ENCODE assay signal across 1 cellular context in genomic region chr14:23580948-23581281, GRCh38.
TF ChIP-seq lines count a peak whose summit lies in the region.

No MANE protein-coding gene starts in this region.

TF ChIP-seq in HepG2, 621 proteins besides CTCF, POLR2A, EP300 and RAD21 (continued from another document and continues in another):
- TF ChIP-seq ZNF687 (CRISPR knock-in tag; IDR thresholded peaks at IDR 0.05) (peak; percentile 31), ZBTB7B (CRISPR knock-in tag; IDR thresholded peaks at IDR 0.05) (no peak), ZNF616 (CRISPR knock-in tag; IDR thresholded peaks at IDR 0.05; ENCODE audit: low read depth) (0 out of 2 replicates have a peak, but pooled peaks have one; percentile 8), FIP1L1 (IDR thresholded peaks at IDR 0.05; ENCODE audit: borderline replicate concordance, insufficient read depth, low read depth, low read length) (peak; percentile 93; the same call in 1 of the 2 replicates), JUNB (CRISPR knock-in tag; IDR thresholded peaks at IDR 0.05; ENCODE audit: borderline replicate concordance) (no peak; the same call in 1 of the 2 replicates), ZNF749 (CRISPR knock-in tag; IDR thresholded peaks at IDR 0.05; ENCODE audit: borderline replicate concordance) (0 out of 2 replicates have a peak, but pooled peaks have one; percentile 1), ZNF574 (CRISPR knock-in tag; IDR thresholded peaks at IDR 0.05) (peak; percentile 43; the same call in 1 of the 2 replicates), ZSCAN31 (CRISPR knock-in tag; IDR thresholded peaks at IDR 0.05; ENCODE audit: low read depth) (peak; percentile 26; the same call in 1 of the 2 replicates), ZHX2 (IDR thresholded peaks at IDR 0.05; ENCODE audit: low read depth) (no peak), ZHX2 (CRISPR knock-in tag; IDR thresholded peaks at IDR 0.05; ENCODE audit: borderline replicate concordance) (no peak), CBX2 (IDR thresholded peaks at IDR 0.05; ENCODE audit: low read depth, low read length) (no peak), CBX2 (CRISPR knock-in tag; IDR thresholded peaks at IDR 0.05; ENCODE audit: low read depth) (no peak), HOXA9 (CRISPR knock-in tag; IDR thresholded peaks at IDR 0.05; ENCODE audit: borderline replicate concordance) (peak; percentile 63; the same call in 1 of the 2 replicates), BCL6 (CRISPR knock-in tag; IDR thresholded peaks at IDR 0.05) (peak; percentile 32; the same call in 1 of the 2 replicates), ZZZ3 (CRISPR knock-in tag; IDR thresholded peaks at IDR 0.05; ENCODE audit: borderline replicate concordance) (0 out of 2 replicates have a peak, but pooled peaks have one; percentile 26), PATZ1 (CRISPR knock-in tag; IDR thresholded peaks at IDR 0.05) (peak; percentile 41; the same call in 1 of the 2 replicates), TGIF2 (CRISPR knock-in tag; IDR thresholded peaks at IDR 0.05) (0 out of 2 replicates have a peak, but pooled peaks have one; percentile 0), HOMEZ (CRISPR knock-in tag; IDR thresholded peaks at IDR 0.05; ENCODE audit: low read depth) (peak; percentile 36; the same call in 1 of the 2 replicates), DRAP1 (CRISPR knock-in tag; IDR thresholded peaks at IDR 0.05) (no peak), ZNF280B (CRISPR knock-in tag; IDR thresholded peaks at IDR 0.05; ENCODE audit: borderline replicate concordance) (no peak), ATF5 (CRISPR knock-in tag; IDR thresholded peaks at IDR 0.05; ENCODE audit: low read depth) (0 out of 2 replicates have a peak, but pooled peaks have one; percentile 30), TSC22D2 (CRISPR knock-in tag; IDR thresholded peaks at IDR 0.05; ENCODE audit: borderline replicate concordance) (0 out of 2 replicates have a peak, but pooled peaks have one; percentile 15), SKIL (CRISPR knock-in tag; IDR thresholded peaks at IDR 0.05; ENCODE audit: borderline replicate concordance) (0 out of 2 replicates have a peak, but pooled peaks have one; percentile 40), SIN3A (IDR thresholded peaks at IDR 0.05; ENCODE audit: borderline replicate concordance, low read depth, low read length) (no peak), CBX1 (IDR thresholded peaks at IDR 0.05; ENCODE audit: low read depth) (peak; percentile 92), SOX13 (IDR thresholded peaks at IDR 0.05) (no peak), SOX13 (CRISPR knock-in tag; conservative IDR thresholded peaks at IDR 0.05 in 1 of 2, IDR thresholded peaks at IDR 0.05 in 1 of 2) (peak in 1 of 2 experiments; percentile 36; a peak in 1 of 4 replicates)
